Comparison of ENCODE assay signal across 7 cellular contexts in the genomic region with DNA sequence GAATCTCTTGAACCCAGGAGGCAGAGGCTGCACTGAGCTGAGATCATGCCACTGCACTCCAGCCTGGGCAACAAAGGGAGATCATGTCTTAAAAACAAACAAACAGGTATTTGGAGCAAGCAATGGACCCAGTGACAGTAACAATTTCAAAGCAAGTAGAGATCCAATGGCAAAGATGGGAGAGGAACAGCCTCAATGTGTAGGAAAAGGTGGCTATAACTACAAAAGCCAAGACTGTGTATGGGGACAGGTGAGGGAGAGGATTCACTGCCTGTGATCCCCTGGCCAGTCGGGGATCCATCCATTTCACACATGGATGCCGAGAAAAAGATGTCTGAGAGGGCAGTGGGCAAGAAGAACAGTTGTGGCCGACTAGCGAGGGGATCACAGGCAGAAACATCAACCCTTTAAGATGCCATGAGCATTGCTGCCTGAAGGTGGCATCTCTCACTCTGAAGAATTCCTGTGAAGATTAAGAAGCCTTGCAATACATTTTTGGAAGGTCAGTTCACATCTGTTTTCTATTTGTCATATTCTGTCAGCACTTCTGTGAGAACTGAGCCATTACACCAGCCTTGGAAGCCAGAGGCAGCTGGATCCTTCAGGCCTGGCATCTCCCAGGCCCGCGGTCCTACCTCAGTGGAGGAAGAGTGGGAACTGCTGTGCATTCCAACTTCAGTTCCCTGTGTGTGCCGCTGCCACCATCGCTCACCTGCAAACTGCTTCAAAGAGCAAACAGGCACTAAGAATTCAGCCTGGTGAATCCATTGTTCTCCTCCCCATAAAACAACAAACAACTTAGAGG. TPM values are rescaled to one million over a fixed set of nuclear protein-coding genes. Genes with fewer than 3 reads are reported as not detected.
DNase-seq lines count a peak whose midpoint lies in the region; ATAC-seq, FAIRE-seq and TF ChIP-seq lines count a peak whose summit lies in the region.

No MANE protein-coding gene starts in this region.

- H3K4me2 ChIP-seq in DOHH2 (ENCODE audit: low read length) = no peak overlapping the region

- H3K4me3 ChIP-seq in DOHH2 (ENCODE audit: low read length) = no peak overlapping the region

- FAIRE-seq in RCC 7860 (lab: Jason Lieb, UNC) = no peak

- DNase-seq in SK-N-DZ (ENCODE audit: low spot score) (peak; percentile 95), midbrain (lab: John Stamatoyannopoulos, UW) (peak; percentile 69), RCC 7860 (ENCODE audit: low spot score) (no peak)

- no peaks in the 10 kb centered on the region for H3K9me3 ChIP-seq in DOHH2 (ENCODE audit: control insufficient read depth, insufficient read depth, low read length)

- no peaks in the 10 kb centered on the region for H3K9me2 ChIP-seq in DOHH2 (replicated peaks; ENCODE audit: control insufficient read depth, low read length)

- no peak overlapping the region for H3K27ac ChIP-seq in DOHH2 (ENCODE audit: low read depth, low read length)

- peak; percentile 40 for ATAC-seq in HG02610 (IDR thresholded peaks at IDR 0.05; ENCODE audit: unreplicated experiment)
- peak; percentile 69 for ATAC-seq in esophagus mucosa
- ATAC-seq in HG03045 (IDR thresholded peaks at IDR 0.05; ENCODE audit: unreplicated experiment) = no peak

- H4K20me1 ChIP-seq in DOHH2 (ENCODE audit: control insufficient read depth, insufficient read depth, low read depth, low read length) = no peaks in the 10 kb centered on the region

- no peaks in the 10 kb centered on the region for H3K4me1 ChIP-seq in DOHH2 (ENCODE audit: control insufficient read depth, low read length)

- peak; percentile 57 for TF ChIP-seq CTCF in DOHH2 (IDR thresholded peaks at IDR 0.05; ENCODE audit: low read depth, low read length, poor library complexity, severe bottlenecking)

- no peaks in the 10 kb centered on the region for H3K27me3 ChIP-seq in DOHH2 (ENCODE audit: control insufficient read depth, low read length)

- H3K79me2 ChIP-seq in DOHH2 (ENCODE audit: control insufficient read depth, low read length) = no peaks in the 10 kb centered on the region

- H3K36me3 ChIP-seq in DOHH2 (ENCODE audit: control insufficient read depth, low read length) = no peaks in the 10 kb centered on the region

- no peaks in the 10 kb centered on the region for H3F3A ChIP-seq in DOHH2 (ENCODE audit: control insufficient read depth, insufficient read depth)

RNA-seq across cellular contexts. Expression of gene FRS2, which starts 54.5 kb away (rescaled TPM):
- polyA plus RNA-seq in SK-N-DZ (2014; cell fraction: cytosol; rRNA removed) = 12.3 and 24.9 TPM in 2 replicates
- polyA plus RNA-seq in SK-N-DZ (2014; cell fraction: nucleus; rRNA removed) = 12.7 and 21.3 TPM in 2 replicates
- total RNA-seq in esophagus mucosa = 15.4 TPM

RNA-seq across cellular contexts. Expression of gene YEATS4, which starts 56.1 kb away (rescaled TPM):
- 75.6 and 163 TPM in 2 replicates for polyA plus RNA-seq in SK-N-DZ (2014; cell fraction: cytosol; rRNA removed)
- 67.5 and 93.0 TPM in 2 replicates for polyA plus RNA-seq in SK-N-DZ (2014; cell fraction: nucleus; rRNA removed)
- total RNA-seq in esophagus mucosa = 12.5 TPM
